In genomic region chr15:87619161-87619960, GRCh38 we compare ENCODE assay signal across 13 cellular contexts.
A peak's percentile ranks its signal among the peaks of the same experiment; 100 is the strongest.
DNase-seq lines count a peak whose midpoint lies in the region; ATAC-seq and TF ChIP-seq lines count a peak whose summit lies in the region.
"Had no signal": no experiment of that assay in that cellular context is flagged by ENCODE, and none has a peak within 500 bp of the region (broad histone marks: within the 10 kb centered on the region; RNA-seq: fewer than 3 reads in every experiment).

No MANE protein-coding gene starts in this region.

- intact Hi-C loops in Caco-2 (cut with micrococcal nuclease; ENCODE audit: unreplicated experiment) = loop anchor here (1.0 kb wide), 1 partner anchor 10 kb away; no protein-coding TSS in a partner anchor
- intact Hi-C loops in esophagus muscularis mucosa (cut with DNase I) = no loop called here

- peak overlapping the region; percentile 35 for H3K4me3 Mint-ChIP-seq in Caco-2 (ENCODE audit: unreplicated experiment)
- H3K4me3 Mint-ChIP-seq: activated naive CD4-positive, alpha-beta T cell treated with anti-CD3 and anti-CD28 coated beads, Interleukin-2, amount 50 U/mL, for 24 hours; stimulated activated memory B cell treated with anti-CD40 and anti-IgM and Interleukin-4, amounts not matched to agents 10 μg/mL and 1 μg/mL and 100 μg/mL, for 72 hours had no signal

- no peaks in the 10 kb centered on the region for H3K27me3 ChIP-seq in Caco-2 (replicated peaks; ENCODE audit: control insufficient read depth, insufficient read depth, low read length)
- H3K27me3 ChIP-seq in esophagus muscularis mucosa = no peaks in the 10 kb centered on the region
- H3K27me3 ChIP-seq: esophagus squamous epithelium had no signal

- CTCF ChIA-PET in Caco-2 (lab: Charles Lee) = interaction anchor here (0.7 to 1.3 kb wide), 2 partner anchors 10 to 58 kb away, joined by 3 to 7 read pairs; no protein-coding TSS in a partner anchor

- no peak for ATAC-seq in HG02798 (IDR thresholded peaks at IDR 0.05; ENCODE audit: poor library complexity, unreplicated experiment)
- ATAC-seq: stimulated activated memory B cell treated with anti-CD40 and anti-IgM and Interleukin-4, amounts not matched to agents 10 μg/mL and 1 μg/mL and 100 μg/mL, for 72 hours had no signal

- POLR2A ChIA-PET in Caco-2 (lab: Charles Lee) = no interaction called here

- peak overlapping the region in 3 of 4 donors; percentile 20 to 49 (median 37) for H3K27ac ChIP-seq in esophagus muscularis mucosa (replicated peaks in 1 of 4)
- H3K27ac ChIP-seq: pancreas had no signal

- no peaks in the 10 kb centered on the region for H3K36me3 Mint-ChIP-seq in Caco-2 (ENCODE audit: insufficient read depth, unreplicated experiment)
- H3K36me3 Mint-ChIP-seq: stimulated activated memory B cell treated with anti-CD40 and anti-IgM and Interleukin-4, amounts not matched to agents 10 μg/mL and 1 μg/mL and 100 μg/mL, for 72 hours had no signal

- H3K27me3 Mint-ChIP-seq in Caco-2 (ENCODE audit: insufficient read depth, unreplicated experiment) = no peaks in the 10 kb centered on the region
- H3K27me3 Mint-ChIP-seq: activated naive CD4-positive, alpha-beta T cell treated with anti-CD3 and anti-CD28 coated beads, Interleukin-2, amount 50 U/mL, for 24 hours; stimulated activated memory B cell treated with anti-CD40 and anti-IgM and Interleukin-4, amounts not matched to agents 10 μg/mL and 1 μg/mL and 100 μg/mL, for 72 hours had no signal

- no peak overlapping the region for H3K4me3 ChIP-seq in Caco-2 (ENCODE audit: low read depth, low read length)
- no peak overlapping the region for H3K4me3 ChIP-seq in esophagus muscularis mucosa
- H3K4me3 ChIP-seq: esophagus squamous epithelium, pancreas had no signal

- no peak for TF ChIP-seq POLR2A in esophagus muscularis mucosa (IDR thresholded peaks at IDR 0.05; ENCODE audit: low read depth)

- H3K4me1 ChIP-seq in Caco-2 (peaks cover 32% of the 10 kb centered on the region), esophagus muscularis mucosa (peaks cover 0 to 15% (median 11%) of the 10 kb centered on the region in 4 donors)
- H3K4me1 ChIP-seq: esophagus squamous epithelium, pancreas had no signal

- H3K4me1 Mint-ChIP-seq in Caco-2 (ENCODE audit: low read depth, unreplicated experiment) = peaks cover 14% of the 10 kb centered on the region
- H3K4me1 Mint-ChIP-seq: stimulated activated memory B cell treated with anti-CD40 and anti-IgM and Interleukin-4, amounts not matched to agents 10 μg/mL and 1 μg/mL and 100 μg/mL, for 72 hours had no signal

- H3K9me3 ChIP-seq in Caco-2 = peaks cover 3% of the 10 kb centered on the region; the same call in 1 of the 2 replicates
- H3K9me3 ChIP-seq in esophagus muscularis mucosa = no peaks in the 10 kb centered on the region
- H3K9me3 ChIP-seq: esophagus squamous epithelium, pancreas had no signal

- H3K27ac Mint-ChIP-seq in Caco-2 (ENCODE audit: unreplicated experiment) = peak overlapping the region; percentile 51
- H3K27ac Mint-ChIP-seq: activated naive CD4-positive, alpha-beta T cell treated with anti-CD3 and anti-CD28 coated beads, Interleukin-2, amount 50 U/mL, for 24 hours; stimulated activated memory B cell treated with anti-CD40 and anti-IgM and Interleukin-4, amounts not matched to agents 10 μg/mL and 1 μg/mL and 100 μg/mL, for 72 hours had no signal

- no peak for TF ChIP-seq CTCF in Caco-2 (IDR thresholded peaks at IDR 0.05; ENCODE audit: insufficient read depth in 1 of 2, low read depth in 1 of 2, low read length in 1 of 2, severe bottlenecking in 1 of 2, unreplicated experiment in 1 of 2)
- TF ChIP-seq CTCF in esophagus muscularis mucosa (IDR thresholded peaks at IDR 0.05) = no peak

- H3K36me3 ChIP-seq in Caco-2 (ENCODE audit: control insufficient read depth, insufficient read depth, low read length) (no peaks in the 10 kb centered on the region), esophagus muscularis mucosa (no peaks in the 10 kb centered on the region)
- H3K36me3 ChIP-seq: esophagus squamous epithelium, pancreas had no signal

- no TSS peak for BruUV-seq in Caco-2 (replicated peaks; lab: Mats Ljungman, UMichigan)

- 75% methylated on average over 9 of the region's 9 CpGs for WGBS in esophagus muscularis mucosa

- TF ChIP-seq EP300 in esophagus muscularis mucosa (IDR thresholded peaks at IDR 0.05) = no peak

- peaks cover 11% of the 10 kb centered on the region for H3K9me3 Mint-ChIP-seq in Caco-2 (ENCODE audit: unreplicated experiment)

- DNase-seq in Caco-2 (peak; percentile 37 to 65), NOMO-1 treated with DMSO at 0.1 percent for 48 hours (lab: John Stamatoyannopoulos, UW; ENCODE audit: unreplicated experiment) (peak; percentile 36), esophagus muscularis mucosa (ENCODE audit: extremely low spot score) (no peak), non-pigmented ciliary epithelial cell (ENCODE audit: low read depth) (peak; percentile 44), putamen (ENCODE audit: low spot score) (no peak), AG08396 (ENCODE audit: low spot score) (no peak), GOT3 (lab: John Stamatoyannopoulos, UW) (no peak)
- DNase-seq: esophagus squamous epithelium, NCI-H510A treated with DMSO at 0.1 percent for 48 hours, pancreas had no signal

Comparison
In these comparisons a context has a peak if more than half of its experiments do, and no peak if none do; other contexts are left out.
1. DNase-seq: peak in Caco-2 (2 of 2), NOMO-1 treated with DMSO at 0.1 percent for 48 hours (single experiment) and non-pigmented ciliary epithelial cell (single experiment); none in esophagus muscularis mucosa (single experiment), putamen (single experiment), AG08396 (single experiment) and GOT3 (single experiment).